13 cellular contexts compared by ENCODE assay signal in genomic region chr3:172126741-172127140, GRCh38.
DNase-seq lines count a peak whose midpoint lies in the region; ATAC-seq, FAIRE-seq and TF ChIP-seq lines count a peak whose summit lies in the region.
"Had no signal": no experiment of that assay in that cellular context is flagged by ENCODE, and none has a peak within 500 bp of the region (broad histone marks: within the 10 kb centered on the region; RNA-seq: fewer than 3 reads in every experiment).

No MANE protein-coding gene starts in this region.

- H3K27me3 ChIP-seq in sigmoid colon: no peaks in the 10 kb centered on the region

- no peaks in the 10 kb centered on the region for H3K36me3 ChIP-seq in sigmoid colon

- peak overlapping the region; percentile 11 for H3K27ac Mint-ChIP-seq in T-helper 17 cell
- H3K27ac Mint-ChIP-seq: activated CD8-positive, alpha-beta T cell treated with anti-CD3 and anti-CD28 coated beads for 36 hours; activated naive CD8-positive, alpha-beta T cell treated with anti-CD3 and anti-CD28 coated beads, Interleukin-2, amount 10 ng/mL, durations not matched to agents 7 days and 5 days; CD4-positive, CD25-positive, alpha-beta regulatory T cell had no signal

- H3K9me3 ChIP-seq in T-helper 17 cell (ENCODE audit: control insufficient read depth, low read length, poor library complexity, severe bottlenecking) (no peaks in the 10 kb centered on the region), sigmoid colon (no peaks in the 10 kb centered on the region)

- H3K4me3 Mint-ChIP-seq in T-helper 17 cell: no peak overlapping the region
- H3K4me3 Mint-ChIP-seq: activated CD8-positive, alpha-beta T cell treated with anti-CD3 and anti-CD28 coated beads for 36 hours; activated naive CD8-positive, alpha-beta T cell treated with anti-CD3 and anti-CD28 coated beads, Interleukin-2, amount 10 ng/mL, durations not matched to agents 7 days and 5 days had no signal

- peaks cover 0 to 76% (median 59%) of the 10 kb centered on the region in 4 donors for H3K4me1 ChIP-seq in sigmoid colon

- H3K27me3 Mint-ChIP-seq in T-helper 17 cell: no peaks in the 10 kb centered on the region
- H3K27me3 Mint-ChIP-seq: activated CD8-positive, alpha-beta T cell treated with anti-CD3 and anti-CD28 coated beads for 36 hours; activated naive CD8-positive, alpha-beta T cell treated with anti-CD3 and anti-CD28 coated beads, Interleukin-2, amount 10 ng/mL, durations not matched to agents 7 days and 5 days; CD4-positive, CD25-positive, alpha-beta regulatory T cell had no signal

- no peak overlapping the region for H3K4me3 ChIP-seq in sigmoid colon

- FAIRE-seq in GM12891 (lab: Jason Lieb, UNC): no peak

- H3K36me3 Mint-ChIP-seq in T-helper 17 cell (ENCODE audit: low read depth): no peaks in the 10 kb centered on the region

- TF ChIP-seq POLR2A in sigmoid colon (IDR thresholded peaks at IDR 0.05) (no peak), GM12891 (IDR thresholded peaks at IDR 0.05; ENCODE audit: low read depth, low read length) (no peak)

- TF ChIP-seq EP300 in sigmoid colon (IDR thresholded peaks at IDR 0.05): no peak

- peak overlapping the region; percentile 74 to 86 (median 78) for H3K27ac ChIP-seq in sigmoid colon

- ATAC-seq in T-helper 17 cell (no peak), GM21390 (IDR thresholded peaks at IDR 0.05; ENCODE audit: unreplicated experiment) (no peak)
- ATAC-seq: activated CD8-positive, alpha-beta T cell treated with anti-CD3 and anti-CD28 coated beads for 36 hours had no signal

- TF ChIP-seq CTCF in sigmoid colon (IDR thresholded peaks at IDR 0.05): no peak

- DNase-seq in EL (peak; percentile 25), T-helper 17 cell (no peak), iris pigment epithelial cell (ENCODE audit: low read depth) (peak; percentile 36), sigmoid colon (no peak), DMS 273 treated with DMSO at 0.1 percent for 48 hours (lab: John Stamatoyannopoulos, UW) (no peak), GM12891 (ENCODE audit: insufficient read length, low spot score) (no peak), middle frontal gyrus (ENCODE audit: extremely low spot score, low spot score) (no peak)
- DNase-seq: activated naive CD8-positive, alpha-beta T cell treated with anti-CD3 and anti-CD28 coated beads, Interleukin-2, amount 10 ng/mL, durations not matched to agents 7 days and 5 days; CD4-positive, CD25-positive, alpha-beta regulatory T cell; NCI-H1048; NCI-H526 treated with DMSO at 0.1 percent for 48 hours had no signal

- WGBS in sigmoid colon, 2 donors: 74 to 76% methylated on average over 3 of the region's 3 CpGs

- intact Hi-C loops in sigmoid colon (cut with DNase I): loop anchor here (1.0 to 5.0 kb wide), 3 partner anchors 27 to 191 kb away; no protein-coding TSS in a partner anchor

- H3K4me1 Mint-ChIP-seq in T-helper 17 cell: peaks cover 32% of the 10 kb centered on the region

TF ChIP-seq in GM12891, 5 proteins besides CTCF, POLR2A, EP300 and RAD21:
- TF ChIP-seq POLR2AphosphoS5 (IDR thresholded peaks at IDR 0.05; ENCODE audit: low read depth, low read length): no peak

Comparison
In these comparisons a context has a peak if more than half of its experiments do, and no peak if none do; other contexts are left out.
1. DNase-seq: peak in EL (single experiment) and iris pigment epithelial cell (single experiment); none in T-helper 17 cell (0 of 3), sigmoid colon (single experiment), DMS 273 treated with DMSO at 0.1 percent for 48 hours (single experiment), GM12891 (single experiment) and middle frontal gyrus (single experiment).